Comparison of ENCODE assay signal across 18 cellular contexts in genomic region chr14:85702937-85703336, GRCh38.
A peak's percentile ranks its signal among the peaks of the same experiment; 100 is the strongest.
DNase-seq lines count a peak whose midpoint lies in the region; TF ChIP-seq lines count a peak whose summit lies in the region.
"Had no signal": no experiment of that assay in that cellular context is flagged by ENCODE, and none has a peak within 500 bp of the region (broad histone marks: within the 10 kb centered on the region; RNA-seq: fewer than 3 reads in every experiment).

No MANE protein-coding gene starts in this region.

- no peak overlapping the region for H3K4me3 Mint-ChIP-seq in osteocyte (ENCODE audit: unreplicated experiment)
- H3K4me3 Mint-ChIP-seq: activated B cell treated with CpG ODN at 0.5 μM for 24 hours; activated CD8-positive, alpha-beta T cell treated with anti-CD3 and anti-CD28 coated beads, Interleukin-2, amount 10 ng/mL, durations not matched to agents 7 days and 5 days; T-helper 2 cell treated with Interferon-gamma antibody and Interleukin-4, amounts not matched to agents 5 μg/mL and 100 μg/mL, for 36 hours had no signal

- H3K27ac Mint-ChIP-seq in osteocyte (ENCODE audit: unreplicated experiment): peak overlapping the region; percentile 73
- H3K27ac Mint-ChIP-seq: activated B cell treated with CpG ODN at 0.5 μM for 24 hours; activated CD8-positive, alpha-beta T cell treated with anti-CD3 and anti-CD28 coated beads, Interleukin-2, amount 10 ng/mL, durations not matched to agents 7 days and 5 days; activated naive CD4-positive, alpha-beta T cell treated with anti-CD3 and anti-CD28 coated beads, Interleukin-2, amount 50 U/mL, for 72 hours; T-helper 2 cell treated with Interferon-gamma antibody and Interleukin-4, amounts not matched to agents 5 μg/mL and 100 μg/mL, for 36 hours had no signal

- H3K9me3 Mint-ChIP-seq in osteocyte (ENCODE audit: unreplicated experiment): no peaks in the 10 kb centered on the region

- no peaks in the 10 kb centered on the region for H3K9me3 ChIP-seq in left ventricle myocardium inferior (replicated peaks)
- H3K9me3 ChIP-seq: gastroesophageal sphincter, spleen had no signal

- TF ChIP-seq CTCF in astrocyte of the cerebellum (IDR thresholded peaks at IDR 0.05; ENCODE audit: low read depth, low read length, missing control alignments): no peak
- TF ChIP-seq CTCF in fibroblast of pulmonary artery (IDR thresholded peaks at IDR 0.05; ENCODE audit: low read length, missing control alignments): no peak
- no peak for TF ChIP-seq CTCF in osteocyte (IDR thresholded peaks at IDR 0.05)
- TF ChIP-seq CTCF in left ventricle myocardium inferior (IDR thresholded peaks at IDR 0.05; ENCODE audit: borderline replicate concordance): no peak

- in situ Hi-C loops in astrocyte of the cerebellum (cut with HindIII; ENCODE audit: low sequenced_read_pairs): no loop called here

- H3K4me3 ChIP-seq in astrocyte of the cerebellum (ENCODE audit: low read depth, low read length) (no peak overlapping the region), fibroblast of pulmonary artery (replicated peaks; ENCODE audit: low read depth, low read length) (no peak overlapping the region), left ventricle myocardium inferior (no peak overlapping the region)
- H3K4me3 ChIP-seq: gastroesophageal sphincter, spleen had no signal

- H3K4me1 Mint-ChIP-seq in osteocyte (ENCODE audit: unreplicated experiment): peaks cover 15% of the 10 kb centered on the region
- H3K4me1 Mint-ChIP-seq: activated B cell treated with CpG ODN at 0.5 μM for 24 hours had no signal

- intact Hi-C loops in left ventricle myocardium inferior (cut with micrococcal nuclease): no loop called here

- peak; percentile 5 for DNase-seq in GM04504 (ENCODE audit: low read depth)
- peak; percentile 6 for DNase-seq in astrocyte of the cerebellum (ENCODE audit: low read depth)
- peak; percentile 16 for DNase-seq in fibroblast of pulmonary artery (ENCODE audit: low read depth)
- DNase-seq in osteocyte (ENCODE audit: extremely low spot score, unreplicated experiment): no peak
- DNase-seq in NCI-H1105 (lab: John Stamatoyannopoulos, UW): no peak
- DNase-seq in NCI-H1048 (lab: John Stamatoyannopoulos, UW): no peak
- DNase-seq in T-helper 1 cell: no peak
- no peak for DNase-seq in left ventricle myocardium inferior
- DNase-seq: activated B cell treated with CpG ODN at 0.5 μM for 24 hours; activated CD8-positive, alpha-beta T cell treated with anti-CD3 and anti-CD28 coated beads, Interleukin-2, amount 10 ng/mL, durations not matched to agents 7 days and 5 days; effector CD8-positive, alpha-beta T cell; NCI-H1436 treated with DMSO at 0.1 percent for 48 hours; NCI-H82; posterior cingulate gyrus; spleen had no signal

- H3K27ac ChIP-seq in left ventricle myocardium inferior (replicated peaks): no peak overlapping the region
- H3K27ac ChIP-seq: gastroesophageal sphincter, spleen had no signal

- no peaks in the 10 kb centered on the region for H3K36me3 ChIP-seq in left ventricle myocardium inferior
- H3K36me3 ChIP-seq: gastroesophageal sphincter, spleen had no signal

- no peaks in the 10 kb centered on the region for H3K27me3 Mint-ChIP-seq in osteocyte (ENCODE audit: unreplicated experiment)
- H3K27me3 Mint-ChIP-seq: activated B cell treated with CpG ODN at 0.5 μM for 24 hours had no signal

- no peaks in the 10 kb centered on the region for H3K4me1 ChIP-seq in left ventricle myocardium inferior
- H3K4me1 ChIP-seq: gastroesophageal sphincter, spleen had no signal

- H3K27me3 ChIP-seq in left ventricle myocardium inferior (ENCODE audit: low read depth): no peaks in the 10 kb centered on the region
- H3K27me3 ChIP-seq: gastroesophageal sphincter, spleen had no signal

- no peaks in the 10 kb centered on the region for H3K36me3 Mint-ChIP-seq in osteocyte (ENCODE audit: unreplicated experiment)
- H3K36me3 Mint-ChIP-seq: activated naive CD4-positive, alpha-beta T cell treated with anti-CD3 and anti-CD28 coated beads, Interleukin-2, amount 50 U/mL, for 72 hours had no signal

Comparison
In these comparisons a context has a peak if more than half of its experiments do, and no peak if none do; other contexts are left out.
1. DNase-seq: peak in GM04504 (single experiment), astrocyte of the cerebellum (single experiment) and fibroblast of pulmonary artery (single experiment); none in osteocyte (single experiment), NCI-H1105 (single experiment), NCI-H1048 (single experiment), T-helper 1 cell (0 of 5) and left ventricle myocardium inferior (single experiment).